In the genomic region with DNA sequence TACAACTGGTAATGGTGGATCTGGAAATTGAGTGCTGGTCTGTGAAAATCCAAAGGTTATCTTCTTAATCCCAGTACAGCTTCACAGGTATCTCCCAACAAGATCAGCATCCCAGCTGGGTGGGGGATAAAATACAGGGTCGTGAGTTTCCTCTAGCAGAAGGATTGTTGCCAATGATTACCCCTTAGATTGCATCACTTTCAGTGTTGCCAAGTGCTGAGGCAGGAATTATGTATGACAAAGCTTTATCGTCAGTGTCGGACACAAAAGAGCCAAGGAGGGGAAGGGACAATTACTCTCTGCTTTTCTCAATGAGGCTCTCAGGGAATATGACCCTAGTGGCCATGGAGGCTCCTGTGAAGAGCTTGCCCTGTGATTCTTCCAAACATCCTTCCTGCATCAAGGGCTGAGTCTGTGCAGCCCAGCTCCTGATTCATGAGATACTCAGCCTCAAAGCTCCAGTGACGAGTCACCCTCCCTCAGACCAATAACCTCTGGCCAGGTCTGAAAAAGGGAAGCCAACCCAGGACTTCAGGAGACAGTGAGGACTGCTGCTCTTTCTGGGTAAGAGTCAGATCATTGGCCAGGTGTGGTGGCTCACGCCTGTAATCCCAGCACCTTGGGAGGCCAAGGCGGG, we compare ENCODE assay signal across 2 cellular contexts.
A peak's percentile ranks its signal among the peaks of the same experiment; 100 is the strongest.
TF ChIP-seq lines count a peak whose summit lies in the region.

No MANE protein-coding gene starts in this region.

TF ChIP-seq in IMR-90, 13 proteins besides CTCF, POLR2A, EP300 and RAD21:
- TF ChIP-seq, protein P1, sequence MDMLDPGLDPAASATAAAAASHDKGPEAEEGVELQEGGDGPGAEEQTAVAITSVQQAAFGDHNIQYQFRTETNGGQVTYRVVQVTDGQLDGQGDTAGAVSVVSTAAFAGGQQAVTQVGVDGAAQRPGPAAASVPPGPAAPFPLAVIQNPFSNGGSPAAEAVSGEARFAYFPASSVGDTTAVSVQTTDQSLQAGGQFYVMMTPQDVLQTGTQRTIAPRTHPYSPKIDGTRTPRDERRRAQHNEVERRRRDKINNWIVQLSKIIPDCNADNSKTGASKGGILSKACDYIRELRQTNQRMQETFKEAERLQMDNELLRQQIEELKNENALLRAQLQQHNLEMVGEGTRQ (IDR thresholded peaks at IDR 0.05; ENCODE audit: low read depth, low read length): no peak
- 0 out of 2 replicates have a peak, but pooled peaks have one; percentile 35 for TF ChIP-seq CEBPB (IDR thresholded peaks at IDR 0.05; ENCODE audit: low read depth, low read length)

TF ChIP-seq in K562, 482 proteins besides CTCF, POLR2A, EP300 and RAD21:
- TF ChIP-seq, protein P2, sequence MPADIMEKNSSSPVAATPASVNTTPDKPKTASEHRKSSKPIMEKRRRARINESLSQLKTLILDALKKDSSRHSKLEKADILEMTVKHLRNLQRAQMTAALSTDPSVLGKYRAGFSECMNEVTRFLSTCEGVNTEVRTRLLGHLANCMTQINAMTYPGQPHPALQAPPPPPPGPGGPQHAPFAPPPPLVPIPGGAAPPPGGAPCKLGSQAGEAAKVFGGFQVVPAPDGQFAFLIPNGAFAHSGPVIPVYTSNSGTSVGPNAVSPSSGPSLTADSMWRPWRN (IDR thresholded peaks at IDR 0.05; ENCODE audit: low read depth): no peak
- TF ChIP-seq, protein P3, sequence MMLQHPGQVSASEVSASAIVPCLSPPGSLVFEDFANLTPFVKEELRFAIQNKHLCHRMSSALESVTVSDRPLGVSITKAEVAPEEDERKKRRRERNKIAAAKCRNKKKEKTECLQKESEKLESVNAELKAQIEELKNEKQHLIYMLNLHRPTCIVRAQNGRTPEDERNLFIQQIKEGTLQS (IDR thresholded peaks at IDR 0.05): peak; percentile 45
- TF ChIP-seq, protein P3 (CRISPR knock-in tag; conservative IDR thresholded peaks at IDR 0.05): no peak
- TF ChIP-seq SMARCC2 (IDR thresholded peaks at IDR 0.05; ENCODE audit: low read depth) (no peak), MEF2D (tag; conservative IDR thresholded peaks at IDR 0.05; ENCODE audit: low read depth) (no peak), ZNF764 (CRISPR knock-in tag; IDR thresholded peaks at IDR 0.05; ENCODE audit: low read depth) (no peak), L3MBTL2 (IDR thresholded peaks at IDR 0.05) (no peak), CEBPG (CRISPR knock-in tag; IDR thresholded peaks at IDR 0.05) (peak; percentile 38; the same call in 1 of the 2 replicates), CEBPG (tag; conservative IDR thresholded peaks at IDR 0.05 in 1 of 2, IDR thresholded peaks at IDR 0.05 in 1 of 2) (peak; percentile 10 to 72; a peak in 2 of 4 replicates), FOXP1 (CRISPR knock-in tag; IDR thresholded peaks at IDR 0.05) (no peak), MBD2 (IDR thresholded peaks at IDR 0.05; ENCODE audit: borderline replicate concordance, low read depth) (no peak), SRSF3 (IDR thresholded peaks at IDR 0.05; ENCODE audit: insufficient read depth, low read length) (no peak), PPARD (CRISPR knock-in tag; IDR thresholded peaks at IDR 0.05) (no peak), TEAD2 (tag; IDR thresholded peaks at IDR 0.05) (no peak)
- TF ChIP-seq, protein P4, sequence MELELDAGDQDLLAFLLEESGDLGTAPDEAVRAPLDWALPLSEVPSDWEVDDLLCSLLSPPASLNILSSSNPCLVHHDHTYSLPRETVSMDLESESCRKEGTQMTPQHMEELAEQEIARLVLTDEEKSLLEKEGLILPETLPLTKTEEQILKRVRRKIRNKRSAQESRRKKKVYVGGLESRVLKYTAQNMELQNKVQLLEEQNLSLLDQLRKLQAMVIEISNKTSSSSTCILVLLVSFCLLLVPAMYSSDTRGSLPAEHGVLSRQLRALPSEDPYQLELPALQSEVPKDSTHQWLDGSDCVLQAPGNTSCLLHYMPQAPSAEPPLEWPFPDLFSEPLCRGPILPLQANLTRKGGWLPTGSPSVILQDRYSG (tag; conservative IDR thresholded peaks at IDR 0.05; ENCODE audit: low read depth): no peak
- TF ChIP-seq, protein P5, sequence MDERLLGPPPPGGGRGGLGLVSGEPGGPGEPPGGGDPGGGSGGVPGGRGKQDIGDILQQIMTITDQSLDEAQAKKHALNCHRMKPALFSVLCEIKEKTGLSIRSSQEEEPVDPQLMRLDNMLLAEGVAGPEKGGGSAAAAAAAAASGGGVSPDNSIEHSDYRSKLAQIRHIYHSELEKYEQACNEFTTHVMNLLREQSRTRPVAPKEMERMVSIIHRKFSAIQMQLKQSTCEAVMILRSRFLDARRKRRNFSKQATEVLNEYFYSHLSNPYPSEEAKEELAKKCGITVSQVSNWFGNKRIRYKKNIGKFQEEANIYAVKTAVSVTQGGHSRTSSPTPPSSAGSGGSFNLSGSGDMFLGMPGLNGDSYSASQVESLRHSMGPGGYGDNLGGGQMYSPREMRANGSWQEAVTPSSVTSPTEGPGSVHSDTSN (CRISPR knock-in tag; IDR thresholded peaks at IDR 0.05; ENCODE audit: low read depth): no peak
- TF ChIP-seq, protein P5 (tag; conservative IDR thresholded peaks at IDR 0.05; ENCODE audit: low read depth): no peak
- TF ChIP-seq, protein P6, sequence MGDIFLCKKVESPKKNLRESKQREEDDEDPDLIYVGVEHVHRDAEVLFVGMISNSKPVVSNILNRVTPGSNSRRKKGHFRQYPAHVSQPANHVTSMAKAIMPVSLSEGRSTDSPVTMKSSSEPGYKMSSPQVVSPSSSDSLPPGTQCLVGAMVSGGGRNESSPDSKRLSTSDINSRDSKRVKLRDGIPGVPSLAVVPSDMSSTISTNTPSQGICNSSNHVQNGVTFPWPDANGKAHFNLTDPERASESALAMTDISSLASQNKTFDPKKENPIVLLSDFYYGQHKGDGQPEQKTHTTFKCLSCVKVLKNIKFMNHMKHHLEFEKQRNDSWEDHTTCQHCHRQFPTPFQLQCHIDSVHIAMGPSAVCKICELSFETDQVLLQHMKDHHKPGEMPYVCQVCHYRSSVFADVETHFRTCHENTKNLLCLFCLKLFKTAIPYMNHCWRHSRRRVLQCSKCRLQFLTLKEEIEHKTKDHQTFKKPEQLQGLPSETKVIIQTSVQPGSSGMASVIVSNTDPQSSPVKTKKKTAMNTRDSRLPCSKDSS (IDR thresholded peaks at IDR 0.05; ENCODE audit: low read depth, partially characterized antibody): no peak
- TF ChIP-seq, protein P7, sequence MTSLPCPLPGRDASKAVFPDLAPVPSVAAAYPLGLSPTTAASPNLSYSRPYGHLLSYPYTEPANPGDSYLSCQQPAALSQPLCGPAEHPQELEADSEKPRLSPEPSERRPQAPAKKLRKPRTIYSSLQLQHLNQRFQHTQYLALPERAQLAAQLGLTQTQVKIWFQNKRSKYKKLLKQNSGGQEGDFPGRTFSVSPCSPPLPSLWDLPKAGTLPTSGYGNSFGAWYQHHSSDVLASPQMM (CRISPR knock-in tag; IDR thresholded peaks at IDR 0.05): no peak
- TF ChIP-seq, protein P8, sequence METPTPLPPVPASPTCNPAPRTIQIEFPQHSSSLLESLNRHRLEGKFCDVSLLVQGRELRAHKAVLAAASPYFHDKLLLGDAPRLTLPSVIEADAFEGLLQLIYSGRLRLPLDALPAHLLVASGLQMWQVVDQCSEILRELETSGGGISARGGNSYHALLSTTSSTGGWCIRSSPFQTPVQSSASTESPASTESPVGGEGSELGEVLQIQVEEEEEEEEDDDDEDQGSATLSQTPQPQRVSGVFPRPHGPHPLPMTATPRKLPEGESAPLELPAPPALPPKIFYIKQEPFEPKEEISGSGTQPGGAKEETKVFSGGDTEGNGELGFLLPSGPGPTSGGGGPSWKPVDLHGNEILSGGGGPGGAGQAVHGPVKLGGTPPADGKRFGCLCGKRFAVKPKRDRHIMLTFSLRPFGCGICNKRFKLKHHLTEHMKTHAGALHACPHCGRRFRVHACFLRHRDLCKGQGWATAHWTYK (CRISPR knock-in tag; IDR thresholded peaks at IDR 0.05): no peak
